Comparison of ENCODE assay signal across 12 cellular contexts in the genomic region with DNA sequence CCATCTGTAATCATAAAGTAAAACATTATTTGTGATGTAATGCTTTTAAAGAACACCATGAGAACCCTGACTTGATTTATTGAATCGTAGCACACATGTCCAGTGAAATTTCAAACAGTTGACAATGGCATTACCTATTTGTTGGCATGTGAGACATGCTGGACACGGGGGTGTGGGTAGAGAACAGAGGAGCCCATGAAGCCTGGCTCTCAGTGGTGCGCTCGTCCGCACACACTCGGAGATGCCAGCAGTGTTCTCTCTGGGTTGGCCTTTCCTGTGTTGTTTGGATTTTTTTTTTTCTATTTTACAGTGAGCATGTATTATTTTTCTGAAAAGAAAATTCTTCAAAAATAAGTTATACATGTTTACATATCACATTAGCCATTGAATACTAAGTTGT.
DNase-seq lines count a peak whose midpoint lies in the region; ATAC-seq and TF ChIP-seq lines count a peak whose summit lies in the region.
"Had no signal": no experiment of that assay in that cellular context is flagged by ENCODE, and none has a peak within 500 bp of the region (broad histone marks: within the 10 kb centered on the region; RNA-seq: fewer than 3 reads in every experiment).

No MANE protein-coding gene starts in this region.

- H3K4me3 Mint-ChIP-seq in activated CD4-positive, alpha-beta T cell treated with anti-CD3 and anti-CD28 coated beads, Interleukin-2, amount 10 ng/mL, durations not matched to agents 7 days and 5 days, result peak overlapping the region; percentile 20
- peak overlapping the region in 3 of 4 donors; percentile 19 to 88 (median 74) for H3K4me3 Mint-ChIP-seq in IgD-negative memory B cell
- H3K4me3 Mint-ChIP-seq in activated naive CD8-positive, alpha-beta T cell treated with anti-CD3 and anti-CD28 coated beads, Interleukin-2, amount 10 ng/mL, durations not matched to agents 7 days and 5 days, result peak overlapping the region; percentile 39
- no peak overlapping the region for H3K4me3 Mint-ChIP-seq in progenitor cell of endocrine pancreas (ENCODE audit: low read depth)
- H3K4me3 Mint-ChIP-seq: H9 had no signal

- TF ChIP-seq CTCF in progenitor cell of endocrine pancreas (IDR thresholded peaks at IDR 0.05; ENCODE audit: unreplicated experiment), result no peak

- CTCF ChIA-PET in activated CD4-positive, alpha-beta T cell treated with anti-CD3 and anti-CD28 coated beads, Interleukin-2, amount 10 ng/mL, durations not matched to agents 7 days and 5 days (lab: Charles Lee), result interaction anchor here (0.5 kb wide), 1 partner anchor 20 kb away, joined by 4 read pairs; no protein-coding TSS in a partner anchor

- peaks cover 31% of the 10 kb centered on the region for H3K36me3 Mint-ChIP-seq in activated CD4-positive, alpha-beta T cell treated with anti-CD3 and anti-CD28 coated beads, Interleukin-2, amount 10 ng/mL, durations not matched to agents 7 days and 5 days (ENCODE audit: low read depth)
- H3K36me3 Mint-ChIP-seq in IgD-negative memory B cell (peaks cover 8% of the 10 kb centered on the region), progenitor cell of endocrine pancreas (ENCODE audit: insufficient read depth) (peaks cover 9% of the 10 kb centered on the region)
- peaks cover 16% of the 10 kb centered on the region for H3K36me3 Mint-ChIP-seq in activated naive CD8-positive, alpha-beta T cell treated with anti-CD3 and anti-CD28 coated beads, Interleukin-2, amount 10 ng/mL, durations not matched to agents 7 days and 5 days

- peak overlapping the region; percentile 89 for H3K27ac Mint-ChIP-seq in activated CD4-positive, alpha-beta T cell treated with anti-CD3 and anti-CD28 coated beads, Interleukin-2, amount 10 ng/mL, durations not matched to agents 7 days and 5 days
- H3K27ac Mint-ChIP-seq in IgD-negative memory B cell (peak overlapping the region; percentile 80 to 90 (median 85)), progenitor cell of endocrine pancreas (peak overlapping the region; percentile 86)
- H3K27ac Mint-ChIP-seq in activated naive CD8-positive, alpha-beta T cell treated with anti-CD3 and anti-CD28 coated beads, Interleukin-2, amount 10 ng/mL, durations not matched to agents 7 days and 5 days, result peak overlapping the region; percentile 89

- no peaks in the 10 kb centered on the region for H3K27me3 Mint-ChIP-seq in activated CD4-positive, alpha-beta T cell treated with anti-CD3 and anti-CD28 coated beads, Interleukin-2, amount 10 ng/mL, durations not matched to agents 7 days and 5 days
- H3K27me3 Mint-ChIP-seq in IgD-negative memory B cell (no peaks in the 10 kb centered on the region), progenitor cell of endocrine pancreas (no peaks in the 10 kb centered on the region)
- H3K27me3 Mint-ChIP-seq in activated naive CD8-positive, alpha-beta T cell treated with anti-CD3 and anti-CD28 coated beads, Interleukin-2, amount 10 ng/mL, durations not matched to agents 7 days and 5 days, result no peaks in the 10 kb centered on the region

- H3K4me1 Mint-ChIP-seq in activated CD4-positive, alpha-beta T cell treated with anti-CD3 and anti-CD28 coated beads, Interleukin-2, amount 10 ng/mL, durations not matched to agents 7 days and 5 days, result peaks cover 87% of the 10 kb centered on the region
- H3K4me1 Mint-ChIP-seq in IgD-negative memory B cell (peaks cover 41 to 61% (median 59%) of the 10 kb centered on the region in 3 donors), progenitor cell of endocrine pancreas (ENCODE audit: low read depth) (peaks cover 8% of the 10 kb centered on the region)
- H3K4me1 Mint-ChIP-seq in activated naive CD8-positive, alpha-beta T cell treated with anti-CD3 and anti-CD28 coated beads, Interleukin-2, amount 10 ng/mL, durations not matched to agents 7 days and 5 days, result peaks cover 59% of the 10 kb centered on the region

- DNase-seq in activated CD4-positive, alpha-beta T cell treated with anti-CD3 and anti-CD28 coated beads, Interleukin-2, amount 10 ng/mL, durations not matched to agents 7 days and 5 days, result no peak
- no peak for DNase-seq in activated CD4-positive, alpha-beta T cell treated with anti-CD3 and anti-CD28 coated beads, Interleukin-2, amount 50 U/mL, for 1 hour
- DNase-seq in activated naive CD8-positive, alpha-beta T cell treated with anti-CD3 and anti-CD28 coated beads, Interleukin-2, amount 10 ng/mL, durations not matched to agents 7 days and 5 days, result no peak
- DNase-seq in progenitor cell of endocrine pancreas (ENCODE audit: low spot score, unreplicated experiment) (no peak), NCI-H128 (lab: John Stamatoyannopoulos, UW; ENCODE audit: unreplicated experiment) (no peak), NCI-H1436 treated with DMSO at 0.1 percent for 48 hours (lab: John Stamatoyannopoulos, UW) (no peak)
- DNase-seq: H9, NCI-H1417 treated with DMSO at 0.1 percent for 48 hours, NCI-H2227 treated with DMSO at 0.1 percent for 48 hours had no signal

- no peak for ATAC-seq in activated naive CD8-positive, alpha-beta T cell treated with anti-CD3 and anti-CD28 coated beads, Interleukin-2, amount 10 ng/mL, durations not matched to agents 7 days and 5 days (ENCODE audit: low read depth)
- no peak for ATAC-seq in GM21381 (IDR thresholded peaks at IDR 0.05; ENCODE audit: unreplicated experiment)
- ATAC-seq: K562 had no signal

- POLR2A ChIA-PET in activated CD4-positive, alpha-beta T cell treated with anti-CD3 and anti-CD28 coated beads, Interleukin-2, amount 10 ng/mL, durations not matched to agents 7 days and 5 days (lab: Charles Lee), result no interaction called here
- POLR2A ChIA-PET in activated naive CD8-positive, alpha-beta T cell treated with anti-CD3 and anti-CD28 coated beads, Interleukin-2, amount 10 ng/mL, durations not matched to agents 7 days and 5 days (lab: Charles Lee), result interaction anchor here (0.7 to 1.2 kb wide), 2 partner anchors 30 to 250 kb away, joined by 5 to 6 read pairs; no protein-coding TSS in a partner anchor

- H3K9me3 Mint-ChIP-seq in activated CD4-positive, alpha-beta T cell treated with anti-CD3 and anti-CD28 coated beads, Interleukin-2, amount 10 ng/mL, durations not matched to agents 7 days and 5 days, result no peaks in the 10 kb centered on the region
- H3K9me3 Mint-ChIP-seq in IgD-negative memory B cell (no peaks in the 10 kb centered on the region), progenitor cell of endocrine pancreas (ENCODE audit: low read depth) (no peaks in the 10 kb centered on the region)
- H3K9me3 Mint-ChIP-seq in activated naive CD8-positive, alpha-beta T cell treated with anti-CD3 and anti-CD28 coated beads, Interleukin-2, amount 10 ng/mL, durations not matched to agents 7 days and 5 days, result no peaks in the 10 kb centered on the region
- H3K9me3 Mint-ChIP-seq: H9 had no signal
